Comparison of ENCODE assay signal across 35 cellular contexts in the genomic region with DNA sequence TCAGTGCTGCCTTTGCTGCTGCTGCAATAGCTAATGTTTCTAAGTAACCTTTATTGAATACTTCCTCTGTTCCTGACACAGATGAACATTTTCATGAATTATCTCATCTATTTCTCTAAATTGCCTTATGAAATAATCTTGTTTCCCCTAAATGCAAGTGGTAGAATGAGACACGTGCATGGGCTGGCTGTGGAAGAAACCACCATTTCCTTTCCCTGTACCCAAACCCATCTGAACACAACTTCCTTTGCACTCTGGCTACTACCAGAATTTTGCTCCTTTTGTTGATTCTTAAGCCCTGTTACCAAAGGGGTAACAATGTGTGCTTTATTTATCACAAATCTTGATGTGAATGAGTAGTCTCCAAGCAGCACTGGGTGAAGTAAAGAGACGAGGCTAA. TPM values are rescaled to one million over a fixed set of nuclear protein-coding genes. Genes with fewer than 3 reads are reported as not detected.
DNase-seq lines count a peak whose midpoint lies in the region; ATAC-seq, FAIRE-seq and TF ChIP-seq lines count a peak whose summit lies in the region.
"Had no signal": no experiment of that assay in that cellular context is flagged by ENCODE, and none has a peak within 500 bp of the region (broad histone marks: within the 10 kb centered on the region; RNA-seq: fewer than 3 reads in every experiment).

No MANE protein-coding gene starts in this region.

- peak; percentile 44 for ATAC-seq in activated CD8-positive, alpha-beta T cell treated with anti-CD3 and anti-CD28 coated beads, Interleukin-2, amount 10 ng/mL, durations not matched to agents 7 days and 5 days
- ATAC-seq in SK-N-SH treated with all-trans-retinoic acid at 6 μM for 48 hours, result no peak
- ATAC-seq: esophagus mucosa; heart right ventricle; left cardiac atrium; Panc1; stimulated activated effector memory CD8-positive, alpha-beta T cell treated with anti-CD3 and anti-CD28 coated beads, Interleukin-12 subunit alpha, Interleukin-12 subunit beta, amount 100 ng/mL, for 72 hours had no signal

- WGBS in small intestine, 3 donors, result 24 to 45% (median 30%) methylated on average over 2 of the region's 2 CpGs

- no peak overlapping the region for H3K4me3 Mint-ChIP-seq in activated T-cell treated with anti-CD3 and anti-CD28 coated beads, Interleukin-2, amount 50 U/mL, for 24 hours
- H3K4me3 Mint-ChIP-seq in activated CD8-positive, alpha-beta T cell treated with anti-CD3 and anti-CD28 coated beads, Interleukin-2, amount 10 ng/mL, durations not matched to agents 7 days and 5 days, result no peak overlapping the region
- H3K4me3 Mint-ChIP-seq: endodermal cell; H9; neural crest cell; stimulated activated effector memory CD8-positive, alpha-beta T cell treated with anti-CD3 and anti-CD28 coated beads, Interleukin-12 subunit alpha, Interleukin-12 subunit beta, amount 100 ng/mL, for 72 hours had no signal

- H3K4me3 ChIP-seq in small intestine (ENCODE audit: low read depth in 1 of 2, low read length in 2 of 2), result no peak overlapping the region
- H3K4me3 ChIP-seq: heart right ventricle, right lobe of liver had no signal

- H3K4me1 Mint-ChIP-seq in activated T-cell treated with anti-CD3 and anti-CD28 coated beads, Interleukin-2, amount 50 U/mL, for 24 hours (ENCODE audit: low read depth), result peaks cover 29% of the 10 kb centered on the region
- peaks cover 20% of the 10 kb centered on the region for H3K4me1 Mint-ChIP-seq in activated CD8-positive, alpha-beta T cell treated with anti-CD3 and anti-CD28 coated beads, Interleukin-2, amount 10 ng/mL, durations not matched to agents 7 days and 5 days (ENCODE audit: low read depth)
- H3K4me1 Mint-ChIP-seq: endodermal cell, neural crest cell had no signal

- no peaks in the 10 kb centered on the region for H3K27me3 Mint-ChIP-seq in activated T-cell treated with anti-CD3 and anti-CD28 coated beads, Interleukin-2, amount 50 U/mL, for 24 hours
- H3K27me3 Mint-ChIP-seq in activated CD8-positive, alpha-beta T cell treated with anti-CD3 and anti-CD28 coated beads, Interleukin-2, amount 10 ng/mL, durations not matched to agents 7 days and 5 days (ENCODE audit: low read depth), result peaks cover 3% of the 10 kb centered on the region
- H3K27me3 Mint-ChIP-seq: progenitor cell of endocrine pancreas had no signal

- peak overlapping the region; percentile 64 for H3K27ac Mint-ChIP-seq in activated T-cell treated with anti-CD3 and anti-CD28 coated beads, Interleukin-2, amount 50 U/mL, for 24 hours
- peak overlapping the region; percentile 62 for H3K27ac Mint-ChIP-seq in activated CD8-positive, alpha-beta T cell treated with anti-CD3 and anti-CD28 coated beads, Interleukin-2, amount 10 ng/mL, durations not matched to agents 7 days and 5 days
- H3K27ac Mint-ChIP-seq: endodermal cell; H9; progenitor cell of endocrine pancreas; stimulated activated effector memory CD8-positive, alpha-beta T cell treated with anti-CD3 and anti-CD28 coated beads, Interleukin-12 subunit alpha, Interleukin-12 subunit beta, amount 100 ng/mL, for 72 hours had no signal

- H3K27me3 ChIP-seq in small intestine (ENCODE audit: control insufficient read depth in 2 of 2, insufficient read depth in 2 of 2, low read length in 2 of 2), result no peaks in the 10 kb centered on the region
- H3K27me3 ChIP-seq: heart right ventricle, right lobe of liver had no signal

- no peak for FAIRE-seq in small intestine (lab: Jason Lieb, UNC)
- FAIRE-seq: urothelium cell line had no signal

- CTCF ChIA-PET in activated CD8-positive, alpha-beta T cell treated with anti-CD3 and anti-CD28 coated beads, Interleukin-2, amount 10 ng/mL, durations not matched to agents 7 days and 5 days (lab: Charles Lee), result no interaction called here

- no peaks in the 10 kb centered on the region for H3K9me3 ChIP-seq in small intestine (ENCODE audit: control insufficient read depth, low read depth)
- H3K9me3 ChIP-seq: right lobe of liver had no signal

- H3K27ac ChIP-seq in small intestine (ENCODE audit: low read depth in 1 of 2, low read length in 1 of 2), result no peak overlapping the region
- H3K27ac ChIP-seq: heart right ventricle, right lobe of liver had no signal

- H3K4me1 ChIP-seq in small intestine (ENCODE audit: control insufficient read depth in 2 of 2, insufficient read depth in 1 of 2, low read depth in 1 of 2, low read length in 1 of 2), result no peaks in the 10 kb centered on the region
- H3K4me1 ChIP-seq: heart right ventricle, right lobe of liver had no signal

- H3K36me3 Mint-ChIP-seq in activated T-cell treated with anti-CD3 and anti-CD28 coated beads, Interleukin-2, amount 50 U/mL, for 24 hours (ENCODE audit: low read depth), result no peaks in the 10 kb centered on the region
- H3K36me3 Mint-ChIP-seq in activated CD8-positive, alpha-beta T cell treated with anti-CD3 and anti-CD28 coated beads, Interleukin-2, amount 10 ng/mL, durations not matched to agents 7 days and 5 days (ENCODE audit: low read depth), result no peaks in the 10 kb centered on the region
- H3K36me3 Mint-ChIP-seq: stimulated activated effector memory CD8-positive, alpha-beta T cell treated with anti-CD3 and anti-CD28 coated beads, Interleukin-12 subunit alpha, Interleukin-12 subunit beta, amount 100 ng/mL, for 72 hours had no signal

- POLR2A ChIA-PET in activated CD8-positive, alpha-beta T cell treated with anti-CD3 and anti-CD28 coated beads, Interleukin-2, amount 10 ng/mL, durations not matched to agents 7 days and 5 days (lab: Charles Lee), result no interaction called here

- no peaks in the 10 kb centered on the region for H3K36me3 ChIP-seq in small intestine (ENCODE audit: control insufficient read depth in 2 of 2, insufficient read depth in 2 of 2, low read length in 2 of 2)
- H3K36me3 ChIP-seq: heart right ventricle, right lobe of liver had no signal

- DNase-seq in activated T-cell treated with anti-CD3 and anti-CD28 coated beads, Interleukin-2, amount 50 U/mL, for 24 hours, result no peak
- DNase-seq in activated T-cell treated with anti-CD3 and anti-CD28 coated beads, Interleukin-2, amount 50 U/mL, for 1 hour, result no peak
- DNase-seq in KG1 (lab: John Stamatoyannopoulos, UW), result peak; percentile 9
- peak; percentile 36 for DNase-seq in activated CD8-positive, alpha-beta T cell treated with anti-CD3 and anti-CD28 coated beads, Interleukin-2, amount 10 ng/mL, durations not matched to agents 7 days and 5 days
- peak; percentile 6 for DNase-seq in small intestine
- DNase-seq in SW 1271 (lab: John Stamatoyannopoulos, UW), result no peak
- no peak for DNase-seq in central memory CD4-positive, alpha-beta T cell
- DNase-seq: activated CD4-positive, alpha-beta T cell treated with anti-CD3 and anti-CD28 coated beads for 1 hour; caudate nucleus; COR-L47; DMS79; endodermal cell; foreskin fibroblast; H9; heart right ventricle; left cardiac atrium; mammary epithelial cell; NCI-H1105 treated with DMSO at 0.1 percent for 48 hours; NCI-H1930; NCI-H524 treated with DMSO at 0.1 percent for 48 hours; right lobe of liver; SHP77 treated with DMSO at 0.1 percent for 48 hours; stimulated activated CD4-positive, alpha-beta T cell treated with anti-CD3 and anti-CD28 coated beads, Interleukin-12 subunit alpha, Interleukin-12 subunit beta, amount 100 ng/mL, for 4 hours; stimulated activated CD4-positive, alpha-beta T cell treated with anti-CD3 and anti-CD28 coated beads, Interleukin-4, amount 100 ng/mL, for 1 hour had no signal

- peaks cover 10% of the 10 kb centered on the region for H3K9me3 Mint-ChIP-seq in activated T-cell treated with anti-CD3 and anti-CD28 coated beads, Interleukin-2, amount 50 U/mL, for 24 hours
- peaks cover 13% of the 10 kb centered on the region for H3K9me3 Mint-ChIP-seq in activated CD8-positive, alpha-beta T cell treated with anti-CD3 and anti-CD28 coated beads, Interleukin-2, amount 10 ng/mL, durations not matched to agents 7 days and 5 days (ENCODE audit: insufficient read depth)
- H3K9me3 Mint-ChIP-seq: endodermal cell, H9 had no signal

TF ChIP-seq in SK-N-SH treated with all-trans-retinoic acid at 6 μM for 48 hours, 23 proteins besides CTCF, POLR2A, EP300 and RAD21 (continues in another document):
- TF ChIP-seq CSDC2 (CRISPR knock-in tag; IDR thresholded peaks at IDR 0.05), result no peak
- no peak for TF ChIP-seq ZNF8 (CRISPR knock-in tag; IDR thresholded peaks at IDR 0.05)
- TF ChIP-seq, protein P1, sequence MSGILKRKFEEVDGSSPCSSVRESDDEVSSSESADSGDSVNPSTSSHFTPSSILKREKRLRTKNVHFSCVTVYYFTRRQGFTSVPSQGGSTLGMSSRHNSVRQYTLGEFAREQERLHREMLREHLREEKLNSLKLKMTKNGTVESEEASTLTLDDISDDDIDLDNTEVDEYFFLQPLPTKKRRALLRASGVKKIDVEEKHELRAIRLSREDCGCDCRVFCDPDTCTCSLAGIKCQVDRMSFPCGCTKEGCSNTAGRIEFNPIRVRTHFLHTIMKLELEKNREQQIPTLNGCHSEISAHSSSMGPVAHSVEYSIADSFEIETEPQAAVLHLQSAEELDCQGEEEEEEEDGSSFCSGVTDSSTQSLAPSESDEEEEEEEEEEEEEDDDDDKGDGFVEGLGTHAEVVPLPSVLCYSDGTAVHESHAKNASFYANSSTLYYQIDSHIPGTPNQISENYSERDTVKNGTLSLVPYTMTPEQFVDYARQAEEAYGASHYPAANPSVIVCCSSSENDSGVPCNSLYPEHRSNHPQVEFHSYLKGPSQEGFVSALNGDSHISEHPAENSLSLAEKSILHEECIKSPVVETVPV (CRISPR knock-in tag; IDR thresholded peaks at IDR 0.05), result no peak
- no peak for TF ChIP-seq ZFP3 (CRISPR knock-in tag; IDR thresholded peaks at IDR 0.05)
- TF ChIP-seq, protein P2, sequence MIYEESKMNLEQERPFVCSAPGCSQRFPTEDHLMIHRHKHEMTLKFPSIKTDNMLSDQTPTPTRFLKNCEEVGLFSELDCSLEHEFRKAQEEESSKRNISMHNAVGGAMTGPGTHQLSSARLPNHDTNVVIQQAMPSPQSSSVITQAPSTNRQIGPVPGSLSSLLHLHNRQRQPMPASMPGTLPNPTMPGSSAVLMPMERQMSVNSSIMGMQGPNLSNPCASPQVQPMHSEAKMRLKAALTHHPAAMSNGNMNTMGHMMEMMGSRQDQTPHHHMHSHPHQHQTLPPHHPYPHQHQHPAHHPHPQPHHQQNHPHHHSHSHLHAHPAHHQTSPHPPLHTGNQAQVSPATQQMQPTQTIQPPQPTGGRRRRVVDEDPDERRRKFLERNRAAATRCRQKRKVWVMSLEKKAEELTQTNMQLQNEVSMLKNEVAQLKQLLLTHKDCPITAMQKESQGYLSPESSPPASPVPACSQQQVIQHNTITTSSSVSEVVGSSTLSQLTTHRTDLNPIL (CRISPR knock-in tag; IDR thresholded peaks at IDR 0.05; ENCODE audit: low read depth), result no peak
- TF ChIP-seq ISL1 (CRISPR knock-in tag; IDR thresholded peaks at IDR 0.05), result no peak
- TF ChIP-seq RARB (CRISPR knock-in tag; IDR thresholded peaks at IDR 0.05), result no peak

RNA-seq across cellular contexts. Expression of a gene that starts 29.2 kb away (rescaled TPM):
- not detected for total RNA-seq in activated CD8-positive, alpha-beta T cell treated with anti-CD3 and anti-CD28 coated beads, Interleukin-2, amount 10 ng/mL, durations not matched to agents 7 days and 5 days
- polyA plus RNA-seq in small intestine, result under 1 TPM in 1 of 3 donors, not detected in 2; 0.22 TPM
- total RNA-seq: A172; activated naive CD4-positive, alpha-beta T cell treated with anti-CD3 and anti-CD28 coated beads, Interleukin-2, amount 50 U/mL, for 72 hours; endodermal cell; esophagus mucosa; H9; heart right ventricle; left cardiac atrium; M059J; mammary epithelial cell; neural crest cell; progenitor cell of endocrine pancreas; T-helper 1 cell treated with Interleukin-12 subunit alpha and Interleukin-12 subunit beta and Interleukin-4 antibody, amounts not matched to agents 30 ng/mL and 1 ng/mL, for 36 hours had no signal
- polyA plus RNA-seq: heart right ventricle, mammary epithelial cell had no signal

Comparison
In these comparisons a context has a peak if more than half of its experiments do, and no peak if none do; other contexts are left out.
1. DNase-seq: peak in KG1 (single experiment), activated CD8-positive, alpha-beta T cell treated with anti-CD3 and anti-CD28 coated beads, Interleukin-2, amount 10 ng/mL, durations not matched to agents 7 days and 5 days (single experiment) and small intestine (single experiment); none in activated T-cell treated with anti-CD3 and anti-CD28 coated beads, Interleukin-2, amount 50 U/mL, for 24 hours (single experiment), activated T-cell treated with anti-CD3 and anti-CD28 coated beads, Interleukin-2, amount 50 U/mL, for 1 hour (single experiment), SW 1271 (0 of 2) and central memory CD4-positive, alpha-beta T cell (single experiment).